Comparison of ENCODE assay signal across 16 cellular contexts in genomic region chr10:110833234-110833940, GRCh38. TPM values are rescaled to one million over a fixed set of nuclear protein-coding genes. Genes with fewer than 3 reads are reported as not detected.
DNase-seq lines count a peak whose midpoint lies in the region; ATAC-seq lines count a peak whose summit lies in the region.
"Had no signal": no experiment of that assay in that cellular context is flagged by ENCODE, and none has a peak within 500 bp of the region (broad histone marks: within the 10 kb centered on the region; RNA-seq: fewer than 3 reads in every experiment).

No MANE protein-coding gene starts in this region.

- H3K4me1 ChIP-seq in mucosa of stomach (ENCODE audit: control insufficient read depth, insufficient read depth, low read length), result peaks cover 48% of the 10 kb centered on the region
- peaks cover 6% of the 10 kb centered on the region for H3K4me1 ChIP-seq in thymus (ENCODE audit: control insufficient read depth, insufficient read depth, low read length)

- DNase-seq in activated naive CD4-positive, alpha-beta T cell treated with anti-CD3 and anti-CD28 coated beads, Interleukin-2, amount 10 ng/mL, durations not matched to agents 7 days and 5 days, result peak; percentile 28
- no peak for DNase-seq in activated naive CD4-positive, alpha-beta T cell treated with Interleukin-2 at 50 U/mL for 16 hours
- no peak for DNase-seq in stimulated activated CD4-positive, alpha-beta T cell treated with anti-CD3 and anti-CD28 coated beads, Interleukin-4, amount 100 ng/mL, for 24 hours
- no peak for DNase-seq in HPDE6-E6E7 (ENCODE audit: extremely low spot score)
- DNase-seq: adrenal gland, DMS53, hypothalamus, Karpas-422, NCI-H1694 had no signal

- H3K27ac ChIP-seq in thymus (ENCODE audit: low read depth), result peak overlapping the region; percentile 79
- H3K27ac ChIP-seq: neutrophil had no signal

- ATAC-seq in HG03097 (IDR thresholded peaks at IDR 0.05; ENCODE audit: low FRiP score, unreplicated experiment), result no peak
- ATAC-seq: HCT116 had no signal

- H3K4me3 ChIP-seq in mucosa of stomach (ENCODE audit: low read length), result no peak overlapping the region
- no peak overlapping the region for H3K4me3 ChIP-seq in thymus (ENCODE audit: low read length)
- H3K4me3 ChIP-seq: adrenal gland, thoracic aorta had no signal

- H3K4me3 Mint-ChIP-seq in activated naive CD4-positive, alpha-beta T cell treated with anti-CD3 and anti-CD28 coated beads, Interleukin-2, amount 10 ng/mL, durations not matched to agents 7 days and 5 days, result no peak overlapping the region
- H3K4me3 Mint-ChIP-seq in activated naive CD8-positive, alpha-beta T cell, result no peak overlapping the region

- CTCF ChIA-PET in activated naive CD4-positive, alpha-beta T cell treated with anti-CD3 and anti-CD28 coated beads, Interleukin-2, amount 10 ng/mL, durations not matched to agents 7 days and 5 days (lab: Charles Lee), result interaction anchor here (0.6 to 1.3 kb wide), 3 partner anchors 30 to 194 kb away, joined by 3 read pairs; no protein-coding TSS in a partner anchor

- WGBS in thymus, result 94% methylated on average over 13 of the region's 13 CpGs

- no peaks in the 10 kb centered on the region for H3K9me3 Mint-ChIP-seq in activated naive CD4-positive, alpha-beta T cell treated with anti-CD3 and anti-CD28 coated beads, Interleukin-2, amount 10 ng/mL, durations not matched to agents 7 days and 5 days
- H3K9me3 Mint-ChIP-seq in activated naive CD8-positive, alpha-beta T cell (ENCODE audit: low read depth), result no peaks in the 10 kb centered on the region

- peak overlapping the region; percentile 20 for H3K27ac Mint-ChIP-seq in activated naive CD4-positive, alpha-beta T cell treated with anti-CD3 and anti-CD28 coated beads, Interleukin-2, amount 10 ng/mL, durations not matched to agents 7 days and 5 days
- H3K27ac Mint-ChIP-seq in activated naive CD8-positive, alpha-beta T cell, result peak overlapping the region; percentile 41

- H3K4me1 Mint-ChIP-seq in activated naive CD4-positive, alpha-beta T cell treated with anti-CD3 and anti-CD28 coated beads, Interleukin-2, amount 10 ng/mL, durations not matched to agents 7 days and 5 days, result peaks cover 39% of the 10 kb centered on the region
- H3K4me1 Mint-ChIP-seq in activated naive CD8-positive, alpha-beta T cell (ENCODE audit: low read depth), result peaks cover 49% of the 10 kb centered on the region

- peaks cover 4% of the 10 kb centered on the region for H3K36me3 Mint-ChIP-seq in activated naive CD4-positive, alpha-beta T cell treated with anti-CD3 and anti-CD28 coated beads, Interleukin-2, amount 10 ng/mL, durations not matched to agents 7 days and 5 days
- H3K36me3 Mint-ChIP-seq in activated naive CD8-positive, alpha-beta T cell, result no peaks in the 10 kb centered on the region

- H3K27me3 ChIP-seq in mucosa of stomach (ENCODE audit: control insufficient read depth, insufficient read depth, low read length) (no peaks in the 10 kb centered on the region), thymus (ENCODE audit: control insufficient read depth, insufficient read depth) (no peaks in the 10 kb centered on the region)
- H3K27me3 ChIP-seq: adrenal gland, neutrophil had no signal

- peak overlapping the region; percentile 69 for H3K9ac ChIP-seq in mucosa of stomach (ENCODE audit: low read length)

- H3K27me3 Mint-ChIP-seq in activated naive CD4-positive, alpha-beta T cell treated with anti-CD3 and anti-CD28 coated beads, Interleukin-2, amount 10 ng/mL, durations not matched to agents 7 days and 5 days, result no peaks in the 10 kb centered on the region
- H3K27me3 Mint-ChIP-seq in activated naive CD8-positive, alpha-beta T cell, result no peaks in the 10 kb centered on the region

- H3K9me3 ChIP-seq in mucosa of stomach (ENCODE audit: control insufficient read depth, low read length), result no peaks in the 10 kb centered on the region
- no peaks in the 10 kb centered on the region for H3K9me3 ChIP-seq in thymus (ENCODE audit: control insufficient read depth)
- H3K9me3 ChIP-seq: adrenal gland, neutrophil, thoracic aorta had no signal

- H3K36me3 ChIP-seq in mucosa of stomach (ENCODE audit: control insufficient read depth, insufficient read depth, low read length), result no peaks in the 10 kb centered on the region
- no peaks in the 10 kb centered on the region for H3K36me3 ChIP-seq in thymus (ENCODE audit: control insufficient read depth, insufficient read depth)
- H3K36me3 ChIP-seq: adrenal gland, neutrophil, thoracic aorta had no signal

RNA-seq across cellular contexts. Expression of gene PDCD4, which starts 38.3 kb away (rescaled TPM):
- 260 TPM for polyA plus RNA-seq in thymus
